19 cellular contexts compared by ENCODE assay signal in genomic region chr6:17866876-17867444, GRCh38.
A peak's percentile ranks its signal among the peaks of the same experiment; 100 is the strongest.
DNase-seq lines count a peak whose midpoint lies in the region; TF ChIP-seq lines count a peak whose summit lies in the region.
"Had no signal": no experiment of that assay in that cellular context is flagged by ENCODE, and none has a peak within 500 bp of the region (broad histone marks: within the 10 kb centered on the region; RNA-seq: fewer than 3 reads in every experiment).

No MANE protein-coding gene starts in this region.

- no peak for DNase-seq in MCF 10A (ENCODE audit: unreplicated experiment)
- no peak for DNase-seq in breast epithelium (ENCODE audit: low spot score in 2 of 2)
- DNase-seq in coronary artery (ENCODE audit: low spot score) = no peak
- DNase-seq in midbrain (lab: John Stamatoyannopoulos, UW) = peak; percentile 85
- DNase-seq in activated CD4-positive, CD25-positive, alpha-beta regulatory T cell (lab: John Stamatoyannopoulos, UW) = no peak
- DNase-seq in DMS53 treated with DMSO at 0.1 percent for 48 hours (lab: John Stamatoyannopoulos, UW; ENCODE audit: unreplicated experiment) = no peak
- no peak for DNase-seq in testis
- DNase-seq: activated effector memory CD4-positive, alpha-beta T cell treated with anti-CD3 and anti-CD28 coated beads, Interleukin-2, amount 50 U/mL, for 16 hours; CD8-positive, alpha-beta memory T cell; H7; MM.1S; naive thymus-derived CD8-positive, alpha-beta T cell; NCI-H2029 treated with DMSO at 0.1 percent for 48 hours; NCI-H526 treated with DMSO at 0.1 percent for 48 hours; stimulated activated CD4-positive, alpha-beta T cell treated with anti-CD3 and anti-CD28 coated beads, Interleukin-2, amount 100 ng/mL, for 24 hours; upper lobe of right lung had no signal

- H3K27ac Mint-ChIP-seq in MCF 10A (ENCODE audit: low read depth, unreplicated experiment) = peak overlapping the region; percentile 83
- H3K27ac Mint-ChIP-seq: CD8-positive, alpha-beta memory T cell; naive thymus-derived CD8-positive, alpha-beta T cell had no signal

- no TSS peak for BruUV-seq in MCF 10A (replicated peaks; lab: Mats Ljungman, UMichigan)

- no peak overlapping the region for H3K4me3 Mint-ChIP-seq in MCF 10A (ENCODE audit: unreplicated experiment)
- H3K4me3 Mint-ChIP-seq: CD8-positive, alpha-beta memory T cell; naive thymus-derived CD8-positive, alpha-beta T cell had no signal

- H3K27ac ChIP-seq in breast epithelium (no peak overlapping the region), coronary artery (peak overlapping the region; percentile 32 to 59), temporal lobe (ENCODE audit: low read depth, low read length) (peak overlapping the region; percentile 93), testis (no peak overlapping the region)
- H3K27ac ChIP-seq: upper lobe of right lung had no signal

- CTCF ChIA-PET in MCF 10A (lab: Yijun Ruan, JAX) = no interaction called here

- POLR2A ChIA-PET in MCF 10A (lab: Yijun Ruan, JAX) = interaction anchor here (0.6 to 3.3 kb wide), 14 partner anchors 9 to 1533 kb away, joined by 3 to 27 read pairs (median 4); partner anchors contain the start of genes KDM1B, NUP153 and TPMT

- intact Hi-C loops in MCF 10A (cut with micrococcal nuclease) = no loop called here
- intact Hi-C loops in breast epithelium (cut with DNase I; ENCODE audit: low total_unique reads) = no loop called here
- intact Hi-C loops in testis (cut with DNase I; ENCODE audit: low total_unique reads) = no loop called here

- no peaks in the 10 kb centered on the region for H3K27me3 ChIP-seq in breast epithelium
- no peaks in the 10 kb centered on the region for H3K27me3 ChIP-seq in testis
- H3K27me3 ChIP-seq: right atrium auricular region, upper lobe of right lung had no signal

- peaks cover 53% of the 10 kb centered on the region for H3K4me1 Mint-ChIP-seq in MCF 10A (ENCODE audit: insufficient read depth, unreplicated experiment)
- H3K4me1 Mint-ChIP-seq: CD8-positive, alpha-beta memory T cell; naive thymus-derived CD8-positive, alpha-beta T cell had no signal

- H3K9me3 Mint-ChIP-seq in MCF 10A (ENCODE audit: unreplicated experiment) = no peaks in the 10 kb centered on the region
- H3K9me3 Mint-ChIP-seq: CD8-positive, alpha-beta memory T cell; naive thymus-derived CD8-positive, alpha-beta T cell had no signal

- TF ChIP-seq CTCF in MCF 10A (IDR thresholded peaks at IDR 0.05; ENCODE audit: unreplicated experiment) (no peak), breast epithelium (IDR thresholded peaks at IDR 0.05) (no peak), coronary artery (IDR thresholded peaks at IDR 0.05) (no peak), testis (IDR thresholded peaks at IDR 0.05) (no peak)

- no peaks in the 10 kb centered on the region for H3K9me3 ChIP-seq in breast epithelium
- H3K9me3 ChIP-seq in testis = no peaks in the 10 kb centered on the region
- H3K9me3 ChIP-seq: right atrium auricular region, upper lobe of right lung had no signal

- no peaks in the 10 kb centered on the region for H3K36me3 ChIP-seq in breast epithelium
- H3K36me3 ChIP-seq in testis (ENCODE audit: low read depth, missing control alignments) = no peaks in the 10 kb centered on the region
- H3K36me3 ChIP-seq: right atrium auricular region, upper lobe of right lung had no signal

- TF ChIP-seq POLR2A in breast epithelium (IDR thresholded peaks at IDR 0.05) = no peak
- TF ChIP-seq POLR2A in testis (IDR thresholded peaks at IDR 0.05) = no peak

- no peaks in the 10 kb centered on the region for H3K27me3 Mint-ChIP-seq in MCF 10A (ENCODE audit: insufficient read depth, unreplicated experiment)

- 83 to 93% methylated on average over 1 of the region's 1 CpG for WGBS in testis, 2 donors

- H3K36me3 Mint-ChIP-seq in MCF 10A (ENCODE audit: insufficient read depth, unreplicated experiment) = peaks cover 6% of the 10 kb centered on the region
- H3K36me3 Mint-ChIP-seq: CD8-positive, alpha-beta memory T cell; naive thymus-derived CD8-positive, alpha-beta T cell had no signal

- no peak overlapping the region for H3K4me3 ChIP-seq in breast epithelium
- no peak overlapping the region for H3K4me3 ChIP-seq in coronary artery
- H3K4me3 ChIP-seq in testis = no peak overlapping the region
- H3K4me3 ChIP-seq: GM12878, right atrium auricular region, upper lobe of right lung had no signal

- H3K4me1 ChIP-seq in breast epithelium = no peaks in the 10 kb centered on the region
- H3K4me1 ChIP-seq in testis = peaks cover 5% of the 10 kb centered on the region

Comparison
In these comparisons a context has a peak if more than half of its experiments do, and no peak if none do; other contexts are left out.
1. H3K27ac ChIP-seq: peak in coronary artery (2 of 2) and temporal lobe (single experiment); none in breast epithelium (0 of 2) and testis (0 of 2).